Comparison of ENCODE assay signal across 6 cellular contexts in the genomic region with DNA sequence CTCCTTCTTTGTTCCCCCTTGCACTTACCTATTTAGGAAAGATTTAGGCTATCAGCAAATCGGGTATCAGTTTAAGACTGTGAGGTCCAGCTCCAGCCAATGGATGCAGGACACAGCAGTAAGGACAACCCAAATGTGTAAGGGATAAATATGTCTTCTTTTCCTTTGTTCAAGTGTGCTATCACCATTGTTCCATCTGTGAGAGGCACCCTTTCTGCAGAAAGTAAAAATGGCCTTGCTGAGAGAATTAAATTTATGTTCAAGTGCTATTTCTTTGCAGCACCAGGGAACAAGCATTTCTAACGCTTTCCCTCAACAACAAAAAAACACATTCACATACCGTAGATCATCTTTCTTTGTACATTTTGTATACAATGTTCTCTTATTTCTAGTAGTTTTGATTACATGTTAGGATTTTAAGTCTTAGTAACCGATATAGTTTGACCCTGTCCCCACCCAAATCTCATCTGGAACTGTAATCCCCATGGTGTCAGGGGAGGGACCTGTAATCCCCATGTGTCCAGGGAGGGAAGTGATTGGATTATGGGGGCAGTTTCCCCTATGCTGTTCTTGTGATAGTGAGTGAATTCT. TPM values are rescaled to one million over a fixed set of nuclear protein-coding genes. Genes with fewer than 3 reads are reported as not detected.
"Had no signal": no experiment of that assay in that cellular context is flagged by ENCODE, and none has a peak within 500 bp of the region (broad histone marks: within the 10 kb centered on the region; RNA-seq: fewer than 3 reads in every experiment).

No MANE protein-coding gene starts in this region.

RNA-seq across cellular contexts. Expression of a gene that starts 49.3 kb away (rescaled TPM):
- total RNA-seq: GM23248, H4, H7, HepG2, HFFc6, HT1080 had no signal
